In the genomic region with DNA sequence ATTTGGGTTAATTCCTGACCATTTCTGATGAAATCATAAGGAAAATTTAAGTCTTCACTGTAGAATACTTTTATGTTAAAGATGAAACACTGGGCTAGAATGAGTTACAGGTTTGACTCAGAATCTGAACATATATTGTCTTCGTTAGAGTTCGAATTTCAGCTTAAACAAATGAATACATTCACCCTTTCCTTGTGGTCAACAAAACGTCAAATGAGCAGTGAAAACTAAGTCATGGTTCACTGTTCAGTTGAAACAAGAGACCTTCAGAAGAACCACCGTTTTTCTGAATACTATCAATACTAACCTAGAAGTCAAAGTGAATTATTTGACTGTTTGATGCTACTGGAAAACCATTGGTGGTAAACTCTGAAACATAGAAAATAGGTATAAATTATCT, we compare ENCODE assay signal across 26 cellular contexts.
DNase-seq lines count a peak whose midpoint lies in the region; ATAC-seq and TF ChIP-seq lines count a peak whose summit lies in the region.
"Had no signal": no experiment of that assay in that cellular context is flagged by ENCODE, and none has a peak within 500 bp of the region (broad histone marks: within the 10 kb centered on the region; RNA-seq: fewer than 3 reads in every experiment).

No MANE protein-coding gene starts in this region.

- no peaks in the 10 kb centered on the region for H3K27me3 ChIP-seq in neural progenitor cell
- H3K27me3 ChIP-seq: BE2C had no signal

- no peaks in the 10 kb centered on the region for H3K36me3 ChIP-seq in neural progenitor cell
- H3K36me3 ChIP-seq: BE2C, Peyer's patch had no signal

- no peak overlapping the region for H3K27ac ChIP-seq in neural progenitor cell
- H3K27ac ChIP-seq: 22Rv1, Peyer's patch had no signal

- H3K79me2 ChIP-seq in neural progenitor cell (ENCODE audit: low read depth), result no peaks in the 10 kb centered on the region

- TF ChIP-seq CTCF in neural progenitor cell (IDR thresholded peaks at IDR 0.05), result no peak

- DNase-seq in NCI-H146 (lab: John Stamatoyannopoulos, UW) (peak; percentile 71), NCI-H146 treated with DMSO at 0.1 percent for 48 hours (lab: John Stamatoyannopoulos, UW; ENCODE audit: unreplicated experiment) (no peak), neural progenitor cell (ENCODE audit: low spot score) (no peak)
- DNase-seq in stimulated activated naive CD4-positive, alpha-beta T cell treated with Interleukin-2 at 50 U/mL for 16 hours (lab: John Stamatoyannopoulos, UW), result no peak
- DNase-seq: BE2C, DMS153, DND-41, GOT3, HCEC 1CT, Karpas-422, NCI-H1092, NCI-H1417 treated with DMSO at 0.1 percent for 48 hours, NCI-H187 treated with DMSO at 0.1 percent for 48 hours, NCI-H524, NCI-H774, Peyer's patch, SHP77 treated with DMSO at 0.1 percent for 48 hours, T-helper 1 cell had no signal

- H4K20me1 ChIP-seq in neural progenitor cell (ENCODE audit: low read depth), result no peaks in the 10 kb centered on the region

- H3K9me3 Mint-ChIP-seq in neural progenitor cell, result no peaks in the 10 kb centered on the region

- H3K27ac Mint-ChIP-seq in neural progenitor cell, result no peak overlapping the region
- H3K27ac Mint-ChIP-seq: CD14-positive monocyte; T-helper 2 cell treated with Interferon-gamma antibody and Interleukin-4, amounts not matched to agents 5 μg/mL and 100 μg/mL, for 36 hours had no signal

- peak overlapping the region; percentile 66 for H3K4me2 ChIP-seq in neural progenitor cell

- peaks cover 7% of the 10 kb centered on the region for H3K4me1 Mint-ChIP-seq in neural progenitor cell
- H3K4me1 Mint-ChIP-seq: CD14-positive monocyte had no signal

- H3F3A ChIP-seq in neural progenitor cell (ENCODE audit: low read depth), result peaks cover 5% of the 10 kb centered on the region

- no peak overlapping the region for H3K9ac ChIP-seq in neural progenitor cell

- H2AFZ ChIP-seq in neural progenitor cell (replicated peaks), result no peak overlapping the region

- H3K36me3 Mint-ChIP-seq in neural progenitor cell, result no peaks in the 10 kb centered on the region
- H3K36me3 Mint-ChIP-seq: CD14-positive monocyte had no signal

- H3K4me3 ChIP-seq in neural progenitor cell, result no peak overlapping the region
- H3K4me3 ChIP-seq: Peyer's patch had no signal

- no peak overlapping the region for H3K4me3 Mint-ChIP-seq in neural progenitor cell
- H3K4me3 Mint-ChIP-seq: CD14-positive monocyte; T-helper 2 cell treated with Interferon-gamma antibody and Interleukin-4, amounts not matched to agents 5 μg/mL and 100 μg/mL, for 36 hours had no signal

- H3K9me3 ChIP-seq in neural progenitor cell (ENCODE audit: low read depth), result no peaks in the 10 kb centered on the region
- H3K9me3 ChIP-seq: BE2C, Peyer's patch had no signal

- peak; percentile 82 for ATAC-seq in HG02870 (IDR thresholded peaks at IDR 0.05; ENCODE audit: unreplicated experiment)
- ATAC-seq in HG03565 (IDR thresholded peaks at IDR 0.05; ENCODE audit: unreplicated experiment), result peak; percentile 78
- no peak for ATAC-seq in GM21381 (IDR thresholded peaks at IDR 0.05; ENCODE audit: unreplicated experiment)
- no peak for ATAC-seq in HG03520 (IDR thresholded peaks at IDR 0.05; ENCODE audit: unreplicated experiment)
- ATAC-seq: HepG2 had no signal

- H3K4me1 ChIP-seq in neural progenitor cell, result peaks cover 26% of the 10 kb centered on the region
- H3K4me1 ChIP-seq: BE2C, Peyer's patch had no signal

- peaks cover 5% of the 10 kb centered on the region for H3K27me3 Mint-ChIP-seq in neural progenitor cell (ENCODE audit: insufficient read depth, low read depth)

Comparison
In these comparisons a context has a peak if more than half of its experiments do, and no peak if none do; other contexts are left out.
1. ATAC-seq: peak in HG02870 (single experiment) and HG03565 (single experiment); none in GM21381 (single experiment) and HG03520 (single experiment).